ENCODE assay signal across 34 cellular contexts in the genomic region with DNA sequence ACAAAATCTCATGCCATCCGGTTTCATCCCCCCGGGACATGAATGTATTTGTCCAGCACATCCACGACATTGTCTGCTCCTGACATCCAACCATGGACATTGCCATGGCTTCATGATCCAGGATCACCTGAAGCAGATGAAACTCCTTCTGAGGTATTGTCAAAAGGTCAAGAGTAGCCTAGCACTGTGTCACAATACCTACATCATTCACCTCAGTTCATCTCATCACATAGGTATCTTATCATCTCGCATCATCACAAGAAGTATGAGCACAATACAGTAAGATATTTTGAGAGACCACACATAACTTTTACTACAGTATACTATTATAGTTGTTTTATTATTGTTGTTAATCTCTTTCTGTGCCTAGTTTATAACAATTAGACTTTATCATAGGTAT.
"Had no signal": no experiment of that assay in that cellular context is flagged by ENCODE, and none has a peak within 500 bp of the region (broad histone marks: within the 10 kb centered on the region; RNA-seq: fewer than 3 reads in every experiment).

No MANE protein-coding gene starts in this region.

- H3K4me3 ChIP-seq: MG63 had no signal

- H3K36me3 ChIP-seq: MG63 had no signal

- DNase-seq: Karpas-422, Kasumi-1, MG63, MM.1S, MV-4-11, NCI-H1048, NCI-H1092, NCI-H1092 treated with DMSO at 0.1 percent for 48 hours, NCI-H1105, NCI-H1105 treated with DMSO at 0.1 percent for 48 hours, NCI-H1417, NCI-H1417 treated with DMSO at 0.1 percent for 48 hours, NCI-H1436, NCI-H1436 treated with DMSO at 0.1 percent for 48 hours, NCI-H146, NCI-H1694, NCI-H1694 treated with DMSO at 0.1 percent for 48 hours, NCI-H187, NCI-H187 treated with DMSO at 0.1 percent for 48 hours, NCI-H1930, NCI-H2029, NCI-H2029 treated with DMSO at 0.1 percent for 48 hours, NCI-H2081, NCI-H2081 treated with DMSO at 0.1 percent for 48 hours, NCI-H2107, NCI-H2171, NCI-H2171 treated with DMSO at 0.1 percent for 48 hours, NCI-H2227 treated with DMSO at 0.1 percent for 48 hours, NCI-H226, NCI-H345, NCI-H446, NCI-H446 treated with DMSO at 0.1 percent for 48 hours, NCI-H510A had no signal

- H3K27me3 ChIP-seq: MG63 had no signal

- H3K27ac ChIP-seq: KMS-11 had no signal

- H3K9ac ChIP-seq: KMS-11 had no signal

- H3K4me2 ChIP-seq: KMS-11 had no signal
